Comparison of ENCODE assay signal across 36 cellular contexts in the genomic region with DNA sequence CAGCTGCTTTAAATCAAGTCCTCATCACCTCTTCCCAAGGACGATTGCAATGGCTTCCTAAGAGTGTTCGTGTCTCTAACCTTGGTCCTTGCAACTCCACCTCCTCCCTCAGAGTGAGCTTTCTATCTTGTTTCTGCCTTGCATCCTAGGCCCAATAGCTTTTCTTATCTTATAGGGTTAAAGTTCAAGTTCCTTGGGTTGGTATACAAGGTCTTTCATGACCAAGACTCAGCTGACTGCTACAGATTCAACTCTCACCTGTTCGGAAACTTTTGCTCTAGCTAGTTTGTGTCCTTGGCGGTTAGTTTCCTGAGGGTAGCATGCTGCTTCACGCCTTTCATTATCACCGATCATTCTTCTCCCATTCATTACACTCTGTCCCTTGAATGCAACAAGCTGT. TPM values are rescaled to one million over a fixed set of nuclear protein-coding genes. Genes with fewer than 3 reads are reported as not detected.
"Had no signal": no experiment of that assay in that cellular context is flagged by ENCODE, and none has a peak within 500 bp of the region (broad histone marks: within the 10 kb centered on the region; RNA-seq: fewer than 3 reads in every experiment).

No MANE protein-coding gene starts in this region.

- H3K9ac ChIP-seq: parathyroid adenoma had no signal

- H3K9me3 ChIP-seq: ovary, psoas muscle, right lobe of liver, sigmoid colon, spleen, suprapubic skin, testis, tibial artery, transverse colon, upper lobe of right lung, uterus had no signal

- H3K36me3 Mint-ChIP-seq: naive thymus-derived CD8-positive, alpha-beta T cell; natural killer cell treated with Interleukin-12 subunit alpha and Interleukin-12 subunit beta and Interleukin-15 and Interleukin-18, amount 100 ng/mL, for 72 hours; stimulated activated memory B cell treated with anti-CD40 and anti-IgM and Interleukin-4, amounts not matched to agents 10 μg/mL and 1 μg/mL and 100 μg/mL, for 72 hours; type B pancreatic cell had no signal

- ATAC-seq: naive thymus-derived CD8-positive, alpha-beta T cell; natural killer cell treated with Interleukin-12 subunit alpha and Interleukin-12 subunit beta and Interleukin-15 and Interleukin-18, amount 100 ng/mL, for 72 hours; psoas muscle; right cardiac atrium; right lobe of liver; stimulated activated memory B cell treated with anti-CD40 and anti-IgM and Interleukin-4, amounts not matched to agents 10 μg/mL and 1 μg/mL and 100 μg/mL, for 72 hours; stimulated activated naive CD8-positive, alpha-beta T cell treated with anti-CD3 and anti-CD28 coated beads, Interleukin-15, amount 100 ng/mL, for 72 hours; stimulated activated naive CD8-positive, alpha-beta T cell treated with anti-CD3 and anti-CD28 coated beads, Interleukin-15, Interleukin-2, amounts not matched to agents 100 U/mL and 50 U/mL, for 24 hours; upper lobe of right lung had no signal

- H3K9me3 Mint-ChIP-seq: naive thymus-derived CD8-positive, alpha-beta T cell; natural killer cell treated with Interleukin-12 subunit alpha and Interleukin-12 subunit beta and Interleukin-15 and Interleukin-18, amount 100 ng/mL, for 72 hours; nephron progenitor cell; neural crest cell; stimulated activated memory B cell treated with anti-CD40 and anti-IgM and Interleukin-4, amounts not matched to agents 10 μg/mL and 1 μg/mL and 100 μg/mL, for 72 hours; stimulated activated naive CD8-positive, alpha-beta T cell treated with anti-CD3 and anti-CD28 coated beads, Interleukin-15, amount 100 ng/mL, for 72 hours had no signal

- H3K4me1 ChIP-seq: parathyroid adenoma, psoas muscle, testis, uterus had no signal

- H3K27ac Mint-ChIP-seq: naive thymus-derived CD8-positive, alpha-beta T cell; natural killer cell treated with Interleukin-12 subunit alpha and Interleukin-12 subunit beta and Interleukin-15 and Interleukin-18, amount 100 ng/mL, for 72 hours; nephron progenitor cell; progenitor cell of endocrine pancreas; stimulated activated memory B cell treated with anti-CD40 and anti-IgM and Interleukin-4, amounts not matched to agents 10 μg/mL and 1 μg/mL and 100 μg/mL, for 72 hours; type B pancreatic cell had no signal

- H3K4me2 ChIP-seq: smooth muscle cell had no signal

- H3K36me3 ChIP-seq: ovary, right lobe of liver, sigmoid colon, spleen, suprapubic skin, tibial artery, transverse colon, upper lobe of right lung, uterus had no signal

- H3K27ac ChIP-seq: ovary, parathyroid adenoma, psoas muscle, right lobe of liver, sigmoid colon, spleen, suprapubic skin, testis, tibial artery, transverse colon, upper lobe of right lung, uterus had no signal

- H3K79me2 ChIP-seq: parathyroid adenoma had no signal

- H3K27me3 ChIP-seq: ovary, right lobe of liver, testis, uterus had no signal

- H3K4me3 ChIP-seq: ovary, psoas muscle, right lobe of liver, sigmoid colon, smooth muscle cell, spleen, suprapubic skin, testis, tibial artery, transverse colon, upper lobe of right lung, uterus had no signal

- DNase-seq: naive thymus-derived CD8-positive, alpha-beta T cell; nephron progenitor cell; occipital lobe; ovary; posterior cingulate gyrus; psoas muscle; right cardiac atrium; right lobe of liver; sigmoid colon; spleen; stimulated activated CD4-positive, alpha-beta T cell treated with anti-CD3 and anti-CD28 coated beads, Interleukin-12 subunit alpha, Interleukin-12 subunit beta, amount 100 ng/mL, for 4 hours; stimulated activated CD4-positive, alpha-beta T cell treated with anti-CD3 and anti-CD28 coated beads, Interleukin-1b, Interleukin-23, amount 100 ng/mL, for 48 hours; stimulated activated CD4-positive, alpha-beta T cell treated with anti-CD3 and anti-CD28 coated beads, Interleukin-4, amount 100 ng/mL, for 1 hour; stimulated activated CD4-positive, alpha-beta T cell treated with anti-CD3 and anti-CD28 coated beads, Interleukin-4, amount 100 ng/mL, for 4 hours; stimulated activated CD8-positive, alpha-beta memory T cell treated with anti-CD3 and anti-CD28 coated beads, Interleukin-4, amount 100 ng/mL, for 48 hours; stimulated activated naive CD4-positive, alpha-beta T cell; stimulated activated naive CD8-positive, alpha-beta T cell treated with anti-CD3 and anti-CD28 coated beads, Interleukin-15, amount 100 ng/mL, for 72 hours; stimulated activated naive CD8-positive, alpha-beta T cell treated with anti-CD3 and anti-CD28 coated beads, Interleukin-15, Interleukin-2, amounts not matched to agents 100 U/mL and 50 U/mL, for 24 hours; substantia nigra; testis; tibial artery; transverse colon; upper lobe of right lung; uterus had no signal

- H2AFZ ChIP-seq: parathyroid adenoma had no signal

- H3K4me3 Mint-ChIP-seq: naive thymus-derived CD8-positive, alpha-beta T cell; natural killer cell treated with Interleukin-12 subunit alpha and Interleukin-12 subunit beta and Interleukin-15 and Interleukin-18, amount 100 ng/mL, for 72 hours; nephron progenitor cell; neural crest cell; stimulated activated memory B cell treated with anti-CD40 and anti-IgM and Interleukin-4, amounts not matched to agents 10 μg/mL and 1 μg/mL and 100 μg/mL, for 72 hours; stimulated activated naive CD8-positive, alpha-beta T cell treated with anti-CD3 and anti-CD28 coated beads, Interleukin-15, amount 100 ng/mL, for 72 hours; type B pancreatic cell had no signal

RNA-seq across cellular contexts. Expression of a gene that starts 10.6 kb away (rescaled TPM):
- total RNA-seq: naive thymus-derived CD8-positive, alpha-beta T cell; natural killer cell treated with Interleukin-12 subunit alpha and Interleukin-12 subunit beta and Interleukin-15 and Interleukin-18, amount 100 ng/mL, for 72 hours; neural crest cell; occipital lobe; osteoblast; ovary; progenitor cell of endocrine pancreas; psoas muscle; renal cortical epithelial cell; right cardiac atrium; right lobe of liver; sigmoid colon; skeletal muscle tissue; smooth muscle cell; spleen; transverse colon; upper lobe of right lung; urinary bladder; uterus had no signal
- polyA plus RNA-seq: naive thymus-derived CD8-positive, alpha-beta T cell; ovary; psoas muscle; right cardiac atrium; sigmoid colon; smooth muscle cell; spleen; urinary bladder had no signal
